Comparison of ENCODE assay signal across 8 cellular contexts in the genomic region with DNA sequence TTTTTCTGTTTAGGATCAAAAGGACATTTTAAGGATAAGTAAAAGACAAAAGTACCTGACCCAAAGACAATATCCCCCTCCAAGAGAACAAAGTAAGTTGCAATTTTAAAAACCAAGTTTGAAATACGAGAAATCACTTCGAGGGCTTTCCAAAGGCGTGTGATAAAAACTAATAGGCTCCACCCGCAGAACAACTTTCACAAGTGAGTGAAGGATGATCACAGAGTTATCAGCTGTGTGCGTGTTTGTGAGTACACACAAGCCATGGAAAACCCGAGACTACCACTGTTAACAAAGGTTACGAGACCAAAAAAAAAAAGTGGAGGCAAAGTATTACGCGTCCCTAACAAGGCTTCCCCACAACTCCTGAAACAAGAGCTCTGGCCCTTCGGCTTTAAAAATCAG. TPM values are rescaled to one million over a fixed set of nuclear protein-coding genes. Genes with fewer than 3 reads are reported as not detected.
DNase-seq lines count a peak whose midpoint lies in the region; ATAC-seq and TF ChIP-seq lines count a peak whose summit lies in the region.

No MANE protein-coding gene starts in this region.

- WGBS in gastroesophageal sphincter (ENCODE audit: low coverage in 1 of 2), 2 donors = 0% methylated on average over 9 to 10 of the region's 10 CpGs

- POLR2A ChIA-PET in activated B cell treated with CpG ODN at 0.5 μM for 24 hours (lab: Charles Lee) = interaction anchor here (0.7 to 2.1 kb wide), 4 partner anchors 27 to 779 kb away, joined by 3 to 13 read pairs (median 6); a partner anchor contains a TSS

- no peak for TF ChIP-seq POLR2A in gastroesophageal sphincter (IDR thresholded peaks at IDR 0.05)

- peak; percentile 2 for ATAC-seq in GM19351 (IDR thresholded peaks at IDR 0.05; ENCODE audit: unreplicated experiment)
- ATAC-seq in activated B cell treated with CpG ODN at 0.5 μM for 24 hours (ENCODE audit: low read depth) = no peak
- no peak for ATAC-seq in gastroesophageal sphincter
- no peak for ATAC-seq in HG03175 (IDR thresholded peaks at IDR 0.05; ENCODE audit: unreplicated experiment)
- ATAC-seq in HG03108 (IDR thresholded peaks at IDR 0.05; ENCODE audit: unreplicated experiment) = no peak

- H3K36me3 ChIP-seq in gastroesophageal sphincter = no peaks in the 10 kb centered on the region

- H3K36me3 Mint-ChIP-seq in activated B cell treated with CpG ODN at 0.5 μM for 24 hours (ENCODE audit: low read depth) = no peaks in the 10 kb centered on the region
- no peaks in the 10 kb centered on the region for H3K36me3 Mint-ChIP-seq in progenitor cell of endocrine pancreas (ENCODE audit: insufficient read depth)

- CTCF ChIA-PET in activated B cell treated with CpG ODN at 0.5 μM for 24 hours (lab: Charles Lee) = no interaction called here

- no peaks in the 10 kb centered on the region for H3K9me3 ChIP-seq in gastroesophageal sphincter

- intact Hi-C loops in activated B cell treated with CpG ODN at 0.5 μM for 24 hours (cut with micrococcal nuclease) = loop anchor here (1.0 to 10.0 kb wide), 7 partner anchors 28 to 1962 kb away; a partner anchor contains a TSS

- H3K4me3 ChIP-seq in AG09309 (ENCODE audit: control insufficient read depth, low read depth, low read length) (peak overlapping the region; percentile 68), gastroesophageal sphincter (peak overlapping the region; percentile 90 to 97)

- TF ChIP-seq EP300 in gastroesophageal sphincter (IDR thresholded peaks at IDR 0.05) = no peak

- H3K27ac ChIP-seq in gastroesophageal sphincter = peak overlapping the region; percentile 88 to 100 (median 95)

- H3K27ac Mint-ChIP-seq in activated B cell treated with CpG ODN at 0.5 μM for 24 hours (peak overlapping the region; percentile 87), progenitor cell of endocrine pancreas (peak overlapping the region; percentile 98)

- H3K4me3 Mint-ChIP-seq in activated B cell treated with CpG ODN at 0.5 μM for 24 hours (peak overlapping the region; percentile 89), progenitor cell of endocrine pancreas (ENCODE audit: low read depth) (peak overlapping the region; percentile 91)

- H3K4me1 Mint-ChIP-seq in activated B cell treated with CpG ODN at 0.5 μM for 24 hours = peaks cover 48% of the 10 kb centered on the region
- peaks cover 35% of the 10 kb centered on the region for H3K4me1 Mint-ChIP-seq in progenitor cell of endocrine pancreas (ENCODE audit: low read depth)

- TF ChIP-seq CTCF in AG09309 (IDR thresholded peaks at IDR 0.05; ENCODE audit: control insufficient read depth, insufficient read depth, low read depth, low read length, missing control alignments) = no peak
- no peak for TF ChIP-seq CTCF in activated B cell treated with CpG ODN at 0.5 μM for 24 hours (IDR thresholded peaks at IDR 0.05)
- no peak for TF ChIP-seq CTCF in gastroesophageal sphincter (IDR thresholded peaks at IDR 0.05)
- no peak for TF ChIP-seq CTCF in progenitor cell of endocrine pancreas (IDR thresholded peaks at IDR 0.05; ENCODE audit: unreplicated experiment)

- H3K4me1 ChIP-seq in gastroesophageal sphincter = peaks cover 5 to 57% (median 11%) of the 10 kb centered on the region in 3 donors

- DNase-seq in AG09309 (ENCODE audit: low read depth) (no peak), activated B cell treated with CpG ODN at 0.5 μM for 24 hours (no peak), progenitor cell of endocrine pancreas (ENCODE audit: low spot score, unreplicated experiment) (no peak), amygdala (lab: John Stamatoyannopoulos, UW) (no peak)

- H3K27me3 Mint-ChIP-seq in activated B cell treated with CpG ODN at 0.5 μM for 24 hours (no peaks in the 10 kb centered on the region), progenitor cell of endocrine pancreas (no peaks in the 10 kb centered on the region)

- H3K9me3 Mint-ChIP-seq in activated B cell treated with CpG ODN at 0.5 μM for 24 hours (no peaks in the 10 kb centered on the region), progenitor cell of endocrine pancreas (ENCODE audit: low read depth) (no peaks in the 10 kb centered on the region)

- H3K27me3 ChIP-seq in gastroesophageal sphincter = no peaks in the 10 kb centered on the region

RNA-seq across cellular contexts. Expression of a gene that starts 0.8 kb away (rescaled TPM):
- 97.3 and 99.0 TPM in 2 replicates for total RNA-seq in activated B cell treated with CpG ODN at 0.5 μM for 24 hours
- 100 to 1,000 TPM in 2 of 4 donors, 10 to 100 TPM in 2; 76.5 to 143 (median 109) TPM for total RNA-seq in gastroesophageal sphincter
- total RNA-seq in progenitor cell of endocrine pancreas = 140 and 145 TPM in 2 replicates
